In the genomic region with DNA sequence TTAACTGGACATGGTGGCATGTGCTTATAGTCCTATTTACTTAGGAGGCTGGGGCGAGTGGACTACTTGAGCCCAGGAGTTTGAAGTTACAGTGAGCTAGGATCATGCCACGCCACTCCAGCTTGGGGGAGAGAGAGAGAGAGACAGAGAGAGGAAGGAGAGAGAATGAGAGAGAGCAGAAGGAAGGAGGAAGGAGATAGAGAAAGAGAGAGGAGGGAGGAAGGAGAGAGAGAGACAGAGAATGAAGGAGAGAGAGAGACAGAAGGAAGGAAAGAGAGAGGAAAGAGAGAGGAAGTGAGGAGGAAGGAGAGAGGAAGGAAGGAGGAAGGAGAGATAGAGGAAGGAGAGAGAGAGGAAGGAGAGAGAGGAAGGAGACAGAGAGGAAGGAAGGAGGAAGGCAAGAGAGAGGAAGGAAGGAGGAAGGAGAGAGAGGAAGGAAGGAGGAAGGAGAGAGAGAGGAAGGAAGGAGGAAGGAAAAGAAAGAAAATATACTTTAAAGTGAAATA, we compare ENCODE assay signal across 17 cellular contexts.
DNase-seq lines count a peak whose midpoint lies in the region; ATAC-seq, FAIRE-seq and TF ChIP-seq lines count a peak whose summit lies in the region.
"Had no signal": no experiment of that assay in that cellular context is flagged by ENCODE, and none has a peak within 500 bp of the region (broad histone marks: within the 10 kb centered on the region; RNA-seq: fewer than 3 reads in every experiment).

No MANE protein-coding gene starts in this region.

- H3K4me1 ChIP-seq in K562 (replicated peaks in 1 of 2; ENCODE audit: control insufficient read depth in 2 of 2, insufficient read depth in 2 of 2, low read length in 2 of 2) (no peaks in the 10 kb centered on the region), H1 (replicated peaks in 1 of 4; ENCODE audit: control insufficient read depth in 3 of 4, insufficient read depth in 4 of 4, low read length in 3 of 4) (no peaks in the 10 kb centered on the region), mesendoderm (ENCODE audit: control insufficient read depth, low read depth, low read length) (no peaks in the 10 kb centered on the region)
- H3K4me1 ChIP-seq: BLaER1 had no signal

- no peak overlapping the region for H3K9ac ChIP-seq in K562 (ENCODE audit: insufficient read depth in 1 of 2, low read depth in 2 of 2, low read length in 2 of 2)
- no peak overlapping the region for H3K9ac ChIP-seq in H1 (replicated peaks in 1 of 4; ENCODE audit: extremely low read depth in 1 of 4, low read depth in 3 of 4, low read length in 3 of 4)
- no peak overlapping the region for H3K9ac ChIP-seq in mesendoderm (ENCODE audit: low read length)
- H3K9ac ChIP-seq: BLaER1 had no signal

- TF ChIP-seq CTCF in K562 (IDR thresholded peaks at IDR 0.05 in 2 of 3, conservative IDR thresholded peaks at IDR 0.05 in 1 of 3; ENCODE audit: insufficient read depth in 2 of 3, low read depth in 1 of 3, low read length in 3 of 3), result no peak
- TF ChIP-seq CTCF in H1 (IDR thresholded peaks at IDR 0.05; ENCODE audit: control extremely low read depth in 1 of 3, insufficient read depth in 1 of 3, low read depth in 1 of 3, low read length in 3 of 3), result no peak

- H4K5ac ChIP-seq in H1 (ENCODE audit: insufficient read length, low read depth, low read length), result no peak overlapping the region
- no peak overlapping the region for H4K5ac ChIP-seq in mesendoderm (ENCODE audit: low read length)

- H3K23ac ChIP-seq in H1 (ENCODE audit: insufficient read length), result no peak overlapping the region
- H3K23ac ChIP-seq in mesendoderm (ENCODE audit: low read length), result no peak overlapping the region

- H3K27me3 ChIP-seq in K562 (ENCODE audit: control insufficient read depth in 2 of 2, insufficient read depth in 2 of 2, low read length in 2 of 2) (no peaks in the 10 kb centered on the region), H1 (replicated peaks in 1 of 4; ENCODE audit: control insufficient read depth in 3 of 4, extremely low read depth in 1 of 4, insufficient read depth in 3 of 4, low read length in 3 of 4) (no peaks in the 10 kb centered on the region), mesendoderm (ENCODE audit: insufficient read depth, low read length, poor library complexity) (no peaks in the 10 kb centered on the region)
- H3K27me3 ChIP-seq: BE2C, BLaER1 had no signal

- H2BK15ac ChIP-seq in H1 (ENCODE audit: low read length), result no peak overlapping the region
- H2BK15ac ChIP-seq in mesendoderm (replicated peaks; ENCODE audit: low read depth), result no peak overlapping the region

- no peaks in the 10 kb centered on the region for H3K9me1 ChIP-seq in K562 (ENCODE audit: control insufficient read depth, insufficient read depth, low read length)

- no TSS peak for BruUV-seq in K562 (replicated peaks; lab: Mats Ljungman, UMichigan)

- H2AK5ac ChIP-seq in H1 (ENCODE audit: low read depth, low read length) (no peak overlapping the region), mesendoderm (ENCODE audit: low read length) (no peak overlapping the region)

- peak overlapping the region; percentile 1; the same call in 1 of the 2 replicates for H2BK20ac ChIP-seq in H1 (ENCODE audit: low read length)

- H2BK120ac ChIP-seq in H1 (replicated peaks; ENCODE audit: low read depth, low read length), result no peak overlapping the region
- H2BK120ac ChIP-seq in mesendoderm (ENCODE audit: low read depth, low read length), result no peak overlapping the region

- H3K36me3 ChIP-seq in K562 (ENCODE audit: control insufficient read depth, insufficient read depth, low read length) (no peaks in the 10 kb centered on the region), H1 (ENCODE audit: control insufficient read depth in 2 of 4, insufficient read depth in 4 of 4, low read length in 3 of 4) (no peaks in the 10 kb centered on the region), mesendoderm (ENCODE audit: control insufficient read depth, insufficient read depth, low read length) (no peaks in the 10 kb centered on the region)
- H3K36me3 ChIP-seq: BLaER1 had no signal

- H3K4ac ChIP-seq in H1 (replicated peaks; ENCODE audit: insufficient read length, low read depth, low read length) (no peak overlapping the region), mesendoderm (ENCODE audit: low read depth, low read length) (no peak overlapping the region)

- TF ChIP-seq POLR2A in K562 (conservative IDR thresholded peaks at IDR 0.05), result no peak
- no peak for TF ChIP-seq POLR2A in H1 (IDR thresholded peaks at IDR 0.05; ENCODE audit: control extremely low read depth in 1 of 2, low read depth in 2 of 2, low read length in 2 of 2)

- no peak overlapping the region for H3K18ac ChIP-seq in H1 (ENCODE audit: extremely low read depth, low read length)
- no peak overlapping the region for H3K18ac ChIP-seq in mesendoderm (ENCODE audit: low read length)

- no peak overlapping the region for H4K91ac ChIP-seq in H1 (replicated peaks; ENCODE audit: insufficient read length, low read length)

- in situ Hi-C loops in K562 (cut with MboI), result loop anchor here (5.0 to 25.0 kb wide), 2 partner anchors 117 to 282 kb away; no protein-coding TSS in a partner anchor

- H2BK5ac ChIP-seq in H1 (ENCODE audit: low read depth, low read length) (no peak overlapping the region), mesendoderm (ENCODE audit: low read length) (no peak overlapping the region)

- POLR2A ChIA-PET in K562 (lab: Yijun Ruan, JAX) (no interaction called here), H1 (lab: Charles Lee; ENCODE audit: partially characterized antibody) (no interaction called here)

- H3K4me2 ChIP-seq in K562 (ENCODE audit: insufficient read depth, low read length), result no peak overlapping the region
- no peak overlapping the region for H3K4me2 ChIP-seq in H1 (ENCODE audit: insufficient read depth in 1 of 2, low read depth in 2 of 2, low read length in 2 of 2)
- no peak overlapping the region for H3K4me2 ChIP-seq in mesendoderm (ENCODE audit: low read length)
- H3K4me2 ChIP-seq: BLaER1 had no signal

- H2AFZ ChIP-seq in K562 (ENCODE audit: low read depth, low read length) (no peak overlapping the region), H1 (ENCODE audit: low read length) (no peak overlapping the region)

- FAIRE-seq in K562 (lab: Jason Lieb, UNC) (no peak), H1 (lab: Jason Lieb, UNC) (no peak)
- FAIRE-seq: A204.1, GM12878, GM12892, GM19239 had no signal

- H4K8ac ChIP-seq in H1 (ENCODE audit: extremely low read depth, insufficient read depth, low read length) (no peak overlapping the region), mesendoderm (ENCODE audit: low read depth, low read length) (no peak overlapping the region)

- H2BK12ac ChIP-seq in H1 (ENCODE audit: low read depth, low read length), result no peak overlapping the region

- H3K9me3 ChIP-seq in K562 (replicated peaks; ENCODE audit: control insufficient read depth, insufficient read depth, low read depth, low read length), result no peaks in the 10 kb centered on the region
- peaks cover 3 to 4% of the 10 kb centered on the region in 2 experiments; a peak in 3 of 4 replicates for H3K9me3 ChIP-seq in H1 (ENCODE audit: insufficient read depth in 2 of 2, low read depth in 1 of 2, low read length in 1 of 2)
- H3K9me3 ChIP-seq: BE2C had no signal

- H3K27ac ChIP-seq in K562 (ENCODE audit: extremely low read depth, low read depth, low read length) (no peak overlapping the region), H1 (ENCODE audit: low read depth, low read length) (no peak overlapping the region), mesendoderm (ENCODE audit: low read depth, low read length) (no peak overlapping the region)
- H3K27ac ChIP-seq: BLaER1 had no signal

- 20% methylated on average over 2 of the region's 2 CpGs for WGBS in K562 (ENCODE audit: insufficient coverage, low coverage, missing lambda C conversion rate)
- 95% methylated on average over 2 of the region's 2 CpGs; no CpG with 5 or more reads in 1 of the 2 experiments for WGBS in H1 (ENCODE audit: extremely low coverage in 1 of 2, insufficient coverage in 1 of 2, insufficient read length in 1 of 2, insufficient replicate concordance in 2 of 2, low coverage in 1 of 2, low lambda C conversion rate in 2 of 2, missing lambda C conversion rate in 1 of 2), 2 experiments
- WGBS in mesendoderm (ENCODE audit: extremely low coverage, insufficient coverage, low lambda C conversion rate), result no CpG with 5 or more reads among the region's 2 CpGs

- TF ChIP-seq EP300 in K562 (IDR thresholded peaks at IDR 0.05; ENCODE audit: low read length), result no peak
- no peak for TF ChIP-seq EP300 in H1 (IDR thresholded peaks at IDR 0.05; ENCODE audit: borderline replicate concordance in 1 of 2, low read depth in 2 of 2, low read length in 2 of 2)

- intact Hi-C loops in K562 (cut with micrococcal nuclease), result loop anchor here (1.0 to 10.0 kb wide), 2 partner anchors 824 to 851 kb away; no protein-coding TSS in a partner anchor

- no peaks in the 10 kb centered on the region for H3K79me1 ChIP-seq in H1 (ENCODE audit: low read depth, low read length)
- H3K79me1 ChIP-seq in mesendoderm (ENCODE audit: low read length), result no peaks in the 10 kb centered on the region

- no peak overlapping the region for H3K14ac ChIP-seq in H1 (ENCODE audit: insufficient read length)

- TF ChIP-seq RAD21 in K562 (CRISPR knock-in tag; conservative IDR thresholded peaks at IDR 0.05 in 1 of 2, IDR thresholded peaks at IDR 0.05 in 1 of 2) (no peak), H1 (IDR thresholded peaks at IDR 0.05 in 1 of 2, conservative IDR thresholded peaks at IDR 0.05 in 1 of 2; ENCODE audit: low read depth in 2 of 2, low read length in 2 of 2) (no peak)

- H3K79me2 ChIP-seq in K562 (ENCODE audit: control insufficient read depth, insufficient read depth, low read length) (no peaks in the 10 kb centered on the region), H1 (ENCODE audit: control insufficient read depth in 1 of 2, insufficient read depth in 2 of 2, low read length in 2 of 2) (no peaks in the 10 kb centered on the region), mesendoderm (ENCODE audit: control insufficient read depth, insufficient read depth, low read length) (no peaks in the 10 kb centered on the region)

- no peak overlapping the region for H3K56ac ChIP-seq in H1 (replicated peaks; ENCODE audit: insufficient read length, low read depth, low read length)
- peak overlapping the region; percentile 25 for H3K56ac ChIP-seq in mesendoderm (ENCODE audit: low read length)

- H4K20me1 ChIP-seq in K562 (replicated peaks; ENCODE audit: control insufficient read depth, insufficient read depth, low read length) (no peaks in the 10 kb centered on the region), H1 (replicated peaks in 1 of 2; ENCODE audit: control insufficient read depth in 1 of 2, insufficient read depth in 2 of 2, low read length in 2 of 2) (no peaks in the 10 kb centered on the region)
- H4K20me1 ChIP-seq: BLaER1 had no signal

- H3K23me2 ChIP-seq in H1 (ENCODE audit: low read depth, low read length), result peaks cover 1% of the 10 kb centered on the region; the same call in 1 of the 2 replicates

- no peak for ATAC-seq in K562
- no peak for ATAC-seq in GM18502 (IDR thresholded peaks at IDR 0.05; ENCODE audit: poor library complexity, unreplicated experiment)
- no peak for ATAC-seq in GM21381 (IDR thresholded peaks at IDR 0.05; ENCODE audit: unreplicated experiment)

- CTCF ChIA-PET in K562 (lab: Yijun Ruan, JAX; ENCODE audit: low intra/inter-chr PET ratio) (interaction anchor here (0.6 to 2.2 kb wide), 3 partner anchors 140 to 951 kb away, joined by 4 to 11 read pairs (median 8); no protein-coding TSS in a partner anchor), H1 (lab: Charles Lee; ENCODE audit: partially characterized antibody) (interaction anchor here (0.6 to 10.5 kb wide), 18 partner anchors 58 to 1081 kb away, joined by 3 to 80 read pairs (median 4); no protein-coding TSS in a partner anchor)

- no peak for DNase-seq in K562 (ENCODE audit: extremely low read depth in 1 of 4, low spot score in 3 of 4)
- no peak for DNase-seq in H1 (ENCODE audit: low read depth in 1 of 2, low spot score in 2 of 2)
- no peak for DNase-seq in mesendoderm
- no peak for DNase-seq in midbrain (lab: John Stamatoyannopoulos, UW)
- DNase-seq: 8988T, BE2C, DMS 273 treated with DMSO at 0.1 percent for 48 hours, DMS153, DMS79, GDM1 had no signal

- H3K4me3 ChIP-seq in K562, result no peak overlapping the region
- no peak overlapping the region for H3K4me3 ChIP-seq in H1 (ENCODE audit: extremely low read depth in 1 of 4, insufficient read depth in 2 of 4, low read depth in 3 of 4, low read length in 4 of 4)
- no peak overlapping the region for H3K4me3 ChIP-seq in mesendoderm (ENCODE audit: low read length)
- H3K4me3 ChIP-seq: BLaER1, GM12878 had no signal
